ENCODE assay signal across 8 cellular contexts in genomic region chr17:20492099-20492498, GRCh38. TPM values are rescaled to one million over a fixed set of nuclear protein-coding genes. Genes with fewer than 3 reads are reported as not detected.
"Had no signal": no experiment of that assay in that cellular context is flagged by ENCODE, and none has a peak within 500 bp of the region (broad histone marks: within the 10 kb centered on the region; RNA-seq: fewer than 3 reads in every experiment).

No MANE protein-coding gene starts in this region.

RNA-seq across cellular contexts. Expression of gene LGALS9B, which starts 24.8 kb away (rescaled TPM):
- total RNA-seq: activated CD4-positive, alpha-beta memory T cell treated with anti-CD3 and anti-CD28 coated beads, Interleukin-2, amount 10 ng/mL, durations not matched to agents 7 days and 5 days; activated CD4-positive, alpha-beta T cell treated with anti-CD3 and anti-CD28 coated beads for 36 hours; activated T-helper 2 cell treated with anti-CD3 and anti-CD28 coated beads, Interferon-gamma antibody, Interleukin-2, Interleukin-4, amounts not matched to agents 10 μg/mL and 5 μg/mL and 100 μg/mL, durations not matched to agents 14 hours and 24 hours and 36 hours; ascending aorta; cardiac muscle cell; T-helper 1 cell treated with Interleukin-12 subunit alpha and Interleukin-12 subunit beta and Interleukin-4 antibody, amounts not matched to agents 30 ng/mL and 1 ng/mL, for 36 hours; T-helper 17 cell; WTC11 had no signal
- polyA plus RNA-seq: cardiac muscle cell had no signal
